Comparison of ENCODE assay signal across 3 cellular contexts in genomic region chr7:99805641-99806040, GRCh38.
TF ChIP-seq lines count a peak whose summit lies in the region.

No MANE protein-coding gene starts in this region.

TF ChIP-seq in A549, 52 proteins besides CTCF, POLR2A, EP300 and RAD21:
- no peak for TF ChIP-seq HDAC2 (IDR thresholded peaks at IDR 0.05)
- TF ChIP-seq KDM1A (IDR thresholded peaks at IDR 0.05; ENCODE audit: low read depth) = 0 out of 2 replicates have a peak, but pooled peaks have one; percentile 20

TF ChIP-seq in HCT116, 20 proteins besides CTCF, POLR2A, EP300 and RAD21:
- TF ChIP-seq POLR2AphosphoS5 (IDR thresholded peaks at IDR 0.05; ENCODE audit: low read depth, low read length) (no peak), CBX3 (IDR thresholded peaks at IDR 0.05; ENCODE audit: low read depth) (peak; percentile 62; the same call in 1 of the 2 replicates)
TF ChIP-seq in HCT116: peak in this region for 1.

TF ChIP-seq in K562, 482 proteins besides CTCF, POLR2A, EP300 and RAD21 (continues in another document):
- no peak for TF ChIP-seq ZEB2 (IDR thresholded peaks at IDR 0.05)
- TF ChIP-seq RFX1 (IDR thresholded peaks at IDR 0.05) = no peak
- no peak for TF ChIP-seq ATF6 (CRISPR knock-in tag; IDR thresholded peaks at IDR 0.05)
- peak; percentile 45; the same call in 1 of the 2 replicates for TF ChIP-seq HDAC2 (IDR thresholded peaks at IDR 0.05)
- no peak for TF ChIP-seq ZNF644 (tag; IDR thresholded peaks at IDR 0.05; ENCODE audit: low read depth)
- TF ChIP-seq KDM1A (IDR thresholded peaks at IDR 0.05) = peak in 1 of 2 experiments; percentile 24; a peak in 1 of 4 replicates
- TF ChIP-seq MAFK (IDR thresholded peaks at IDR 0.05; ENCODE audit: low read length) = no peak
- TF ChIP-seq XRCC4 (IDR thresholded peaks at IDR 0.05; ENCODE audit: extremely low read depth, insufficient read depth, insufficient read length) = no peak
- TF ChIP-seq ZNF407 (IDR thresholded peaks at IDR 0.05; ENCODE audit: low read depth) = no peak
- no peak for TF ChIP-seq ATF4 (CRISPR knock-in tag; IDR thresholded peaks at IDR 0.05)
- no peak for TF ChIP-seq NR3C1 (CRISPR knock-in tag; IDR thresholded peaks at IDR 0.05)
- no peak for TF ChIP-seq CLOCK (CRISPR knock-in tag; IDR thresholded peaks at IDR 0.05; ENCODE audit: borderline replicate concordance)
- TF ChIP-seq ZNF384 (IDR thresholded peaks at IDR 0.05; ENCODE audit: low read depth, low read length) = no peak
- TF ChIP-seq TRIM28 (IDR thresholded peaks at IDR 0.05) = peak; percentile 93
- TF ChIP-seq FIP1L1 (IDR thresholded peaks at IDR 0.05; ENCODE audit: low read depth, low read length, poor library complexity, severe bottlenecking) = no peak
- no peak for TF ChIP-seq ZNF124 (CRISPR knock-in tag; IDR thresholded peaks at IDR 0.05)
- TF ChIP-seq RFX5 (IDR thresholded peaks at IDR 0.05; ENCODE audit: low read depth, low read length) = no peak
- no peak for TF ChIP-seq ZBTB2 (IDR thresholded peaks at IDR 0.05)
- no peak for TF ChIP-seq CEBPB (tag; IDR thresholded peaks at IDR 0.05)
- TF ChIP-seq FOXJ3 (CRISPR knock-in tag; IDR thresholded peaks at IDR 0.05) = no peak
- TF ChIP-seq DIDO1 (tag; IDR thresholded peaks at IDR 0.05; ENCODE audit: low read depth) = no peak
- TF ChIP-seq TAF7 (tag; IDR thresholded peaks at IDR 0.05) = no peak
- TF ChIP-seq ATF1 (CRISPR knock-in tag; IDR thresholded peaks at IDR 0.05) = no peak
- no peak for TF ChIP-seq ATF1 (tag; IDR thresholded peaks at IDR 0.05)
- no peak for TF ChIP-seq MGA (IDR thresholded peaks at IDR 0.05)
